Comparison of ENCODE assay signal across 8 cellular contexts in the genomic region with DNA sequence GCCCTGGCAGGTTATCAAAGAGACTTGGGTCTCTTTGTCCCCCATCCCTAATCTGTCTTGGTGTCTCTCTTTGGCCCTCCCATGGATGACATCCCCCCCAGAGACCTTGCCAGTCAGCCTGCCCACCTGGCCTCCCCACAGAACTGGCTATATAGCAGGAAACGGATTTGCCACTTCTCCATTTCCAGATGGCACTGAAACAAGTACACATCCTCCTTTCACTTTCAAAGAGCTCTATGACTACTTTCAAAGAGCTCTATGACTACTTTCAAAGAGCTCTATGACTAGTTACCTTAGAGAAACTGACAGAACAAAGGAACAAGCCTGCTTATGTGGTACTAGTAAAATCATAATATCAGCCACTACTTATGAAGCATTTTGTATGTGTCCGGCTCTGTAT.
A peak's percentile ranks its signal among the peaks of the same experiment; 100 is the strongest.
DNase-seq lines count a peak whose midpoint lies in the region; ATAC-seq and TF ChIP-seq lines count a peak whose summit lies in the region.

No MANE protein-coding gene starts in this region.

- H3K4me1 Mint-ChIP-seq in activated naive CD4-positive, alpha-beta T cell treated with anti-CD3 and anti-CD28 coated beads for 36 hours (ENCODE audit: low read depth), result peaks cover 22% of the 10 kb centered on the region
- H3K4me1 Mint-ChIP-seq in stimulated activated naive CD8-positive, alpha-beta T cell treated with anti-CD3 and anti-CD28 coated beads, Interleukin-15, amount 100 ng/mL, for 72 hours, result peaks cover 39% of the 10 kb centered on the region
- H3K4me1 Mint-ChIP-seq in osteocyte (ENCODE audit: unreplicated experiment), result peaks cover 32% of the 10 kb centered on the region

- H3K9me3 ChIP-seq in colonic mucosa, result no peaks in the 10 kb centered on the region

- H3K4me1 ChIP-seq in colonic mucosa, result peaks cover 3% of the 10 kb centered on the region

- no peaks in the 10 kb centered on the region for H3K36me3 ChIP-seq in colonic mucosa

- H3K9me3 Mint-ChIP-seq in activated naive CD4-positive, alpha-beta T cell treated with anti-CD3 and anti-CD28 coated beads for 36 hours, result no peaks in the 10 kb centered on the region
- peaks cover 0 to 6% of the 10 kb centered on the region in 2 donors for H3K9me3 Mint-ChIP-seq in stimulated activated naive CD8-positive, alpha-beta T cell treated with anti-CD3 and anti-CD28 coated beads, Interleukin-15, amount 100 ng/mL, for 72 hours
- H3K9me3 Mint-ChIP-seq in osteocyte (ENCODE audit: unreplicated experiment), result no peaks in the 10 kb centered on the region

- no peak overlapping the region for H3K9ac ChIP-seq in colonic mucosa (ENCODE audit: low read depth in 2 of 2, low read length in 2 of 2)

- DNase-seq in activated naive CD4-positive, alpha-beta T cell treated with anti-CD3 and anti-CD28 coated beads for 36 hours, result peak; percentile 45
- no peak for DNase-seq in activated naive CD4-positive, alpha-beta T cell (lab: John Stamatoyannopoulos, UW)
- peak; percentile 73 for DNase-seq in NOMO-1 treated with dmso at 0.1 percent for 144 hours (lab: John Stamatoyannopoulos, UW; ENCODE audit: unreplicated experiment)
- DNase-seq in stimulated activated naive CD8-positive, alpha-beta T cell treated with anti-CD3 and anti-CD28 coated beads, Interleukin-15, amount 100 ng/mL, for 72 hours, result peak; percentile 19 to 26
- no peak for DNase-seq in osteocyte (ENCODE audit: extremely low spot score, unreplicated experiment)
- no peak for DNase-seq in colonic mucosa
- DNase-seq in caudate nucleus (lab: John Stamatoyannopoulos, UW), result no peak

- H3K4me3 Mint-ChIP-seq in activated naive CD4-positive, alpha-beta T cell treated with anti-CD3 and anti-CD28 coated beads for 36 hours, result no peak overlapping the region
- peak overlapping the region; percentile 14 to 41 for H3K4me3 Mint-ChIP-seq in stimulated activated naive CD8-positive, alpha-beta T cell treated with anti-CD3 and anti-CD28 coated beads, Interleukin-15, amount 100 ng/mL, for 72 hours
- H3K4me3 Mint-ChIP-seq in osteocyte (ENCODE audit: unreplicated experiment), result no peak overlapping the region

- H3K36me3 Mint-ChIP-seq in activated naive CD4-positive, alpha-beta T cell treated with anti-CD3 and anti-CD28 coated beads for 36 hours (ENCODE audit: low read depth), result no peaks in the 10 kb centered on the region
- no peaks in the 10 kb centered on the region for H3K36me3 Mint-ChIP-seq in osteocyte (ENCODE audit: unreplicated experiment)

- no peaks in the 10 kb centered on the region for H3K27me3 ChIP-seq in colonic mucosa

- no peak overlapping the region for H3K4me3 ChIP-seq in colonic mucosa

- ATAC-seq in HG02852 (IDR thresholded peaks at IDR 0.05; ENCODE audit: unreplicated experiment), result peak; percentile 91
- ATAC-seq in stimulated activated naive CD8-positive, alpha-beta T cell treated with anti-CD3 and anti-CD28 coated beads, Interleukin-15, amount 100 ng/mL, for 72 hours, result peak; percentile 99

- H3K27ac Mint-ChIP-seq in activated naive CD4-positive, alpha-beta T cell treated with anti-CD3 and anti-CD28 coated beads for 36 hours, result no peak overlapping the region
- peak overlapping the region; percentile 50 to 77 for H3K27ac Mint-ChIP-seq in stimulated activated naive CD8-positive, alpha-beta T cell treated with anti-CD3 and anti-CD28 coated beads, Interleukin-15, amount 100 ng/mL, for 72 hours
- no peak overlapping the region for H3K27ac Mint-ChIP-seq in osteocyte (ENCODE audit: unreplicated experiment)

- no peak overlapping the region for H3K27ac ChIP-seq in colonic mucosa
- no peak overlapping the region for H3K27ac ChIP-seq in caudate nucleus (ENCODE audit: low read depth, low read length)

- CTCF ChIA-PET in activated naive CD4-positive, alpha-beta T cell treated with anti-CD3 and anti-CD28 coated beads for 36 hours (lab: Charles Lee), result interaction anchor here (0.6 to 1.3 kb wide), 5 partner anchors 16 to 362 kb away, joined by 3 to 6 read pairs (median 3); no protein-coding TSS in a partner anchor

- TF ChIP-seq CTCF in osteocyte (IDR thresholded peaks at IDR 0.05), result no peak
- TF ChIP-seq CTCF in colonic mucosa (IDR thresholded peaks at IDR 0.05), result no peak

- no peaks in the 10 kb centered on the region for H3K27me3 Mint-ChIP-seq in activated naive CD4-positive, alpha-beta T cell treated with anti-CD3 and anti-CD28 coated beads for 36 hours (ENCODE audit: low read depth)
- no peaks in the 10 kb centered on the region for H3K27me3 Mint-ChIP-seq in stimulated activated naive CD8-positive, alpha-beta T cell treated with anti-CD3 and anti-CD28 coated beads, Interleukin-15, amount 100 ng/mL, for 72 hours
- no peaks in the 10 kb centered on the region for H3K27me3 Mint-ChIP-seq in osteocyte (ENCODE audit: unreplicated experiment)

- intact Hi-C loops in activated naive CD4-positive, alpha-beta T cell treated with anti-CD3 and anti-CD28 coated beads for 36 hours (cut with micrococcal nuclease), result loop anchor here (1.0 to 5.0 kb wide), 4 partner anchors 28 to 178 kb away; no protein-coding TSS in a partner anchor
- intact Hi-C loops in colonic mucosa (cut with DNase I), result no loop called here

Comparison
In these comparisons a context has a peak if more than half of its experiments do, and no peak if none do; other contexts are left out.
1. DNase-seq: peak in activated naive CD4-positive, alpha-beta T cell treated with anti-CD3 and anti-CD28 coated beads for 36 hours (single experiment), NOMO-1 treated with dmso at 0.1 percent for 144 hours (single experiment) and stimulated activated naive CD8-positive, alpha-beta T cell treated with anti-CD3 and anti-CD28 coated beads, Interleukin-15, amount 100 ng/mL, for 72 hours (2 of 2); none in activated naive CD4-positive, alpha-beta T cell (0 of 4), osteocyte (single experiment), colonic mucosa (single experiment) and caudate nucleus (0 of 61).
2. H3K27ac Mint-ChIP-seq: peak in stimulated activated naive CD8-positive, alpha-beta T cell treated with anti-CD3 and anti-CD28 coated beads, Interleukin-15, amount 100 ng/mL, for 72 hours (2 of 2); none in activated naive CD4-positive, alpha-beta T cell treated with anti-CD3 and anti-CD28 coated beads for 36 hours (single experiment) and osteocyte (single experiment).
3. H3K4me3 Mint-ChIP-seq: peak in stimulated activated naive CD8-positive, alpha-beta T cell treated with anti-CD3 and anti-CD28 coated beads, Interleukin-15, amount 100 ng/mL, for 72 hours (2 of 2); none in activated naive CD4-positive, alpha-beta T cell treated with anti-CD3 and anti-CD28 coated beads for 36 hours (single experiment) and osteocyte (single experiment).